19 cellular contexts compared by ENCODE assay signal in the genomic region with DNA sequence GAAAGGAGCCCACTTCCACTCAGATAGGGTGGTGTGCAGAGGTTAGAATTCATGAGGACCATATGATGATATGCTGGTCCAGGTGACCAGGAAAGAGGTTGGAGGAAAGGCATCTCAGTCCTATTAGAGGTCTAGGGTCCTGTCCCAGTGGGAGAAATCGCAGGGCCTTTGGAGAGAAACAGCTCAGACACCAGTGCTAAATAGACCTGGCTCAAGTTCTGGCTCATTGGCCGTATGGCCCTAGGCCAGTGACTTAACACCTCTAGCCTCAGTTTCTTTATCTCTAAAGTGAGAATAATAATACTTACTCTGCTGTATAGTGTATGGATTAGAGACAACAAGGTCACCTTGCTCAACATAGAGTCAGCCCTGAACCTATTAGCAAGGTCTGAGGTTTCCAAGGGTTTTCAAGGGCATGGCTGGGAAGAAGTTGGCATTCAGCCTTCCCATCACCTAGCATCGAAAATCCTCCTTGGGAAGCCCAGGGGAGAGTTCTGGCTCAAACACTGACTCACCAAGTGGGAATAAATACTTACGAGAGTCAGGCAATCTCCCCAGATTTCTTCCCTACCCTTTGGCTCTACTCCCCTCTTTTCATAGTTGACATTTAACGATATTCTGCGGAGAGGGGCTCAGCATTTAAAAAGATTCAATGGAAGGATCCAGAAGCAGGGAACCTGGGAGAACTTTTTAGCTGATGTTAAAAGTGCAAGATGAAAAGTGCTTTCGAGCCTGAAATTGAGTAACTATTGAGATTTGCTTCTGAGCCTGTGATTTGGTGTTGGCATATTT.
DNase-seq lines count a peak whose midpoint lies in the region; ATAC-seq, FAIRE-seq and TF ChIP-seq lines count a peak whose summit lies in the region.
"Had no signal": no experiment of that assay in that cellular context is flagged by ENCODE, and none has a peak within 500 bp of the region (broad histone marks: within the 10 kb centered on the region; RNA-seq: fewer than 3 reads in every experiment).

No MANE protein-coding gene starts in this region.

- H3K9me3 ChIP-seq in astrocyte (ENCODE audit: insufficient read depth, low read depth, low read length), result no peaks in the 10 kb centered on the region
- H3K9me3 ChIP-seq in right cardiac atrium (ENCODE audit: control insufficient read depth, low read length), result no peaks in the 10 kb centered on the region
- H3K9me3 ChIP-seq in spleen, result no peaks in the 10 kb centered on the region
- H3K9me3 ChIP-seq: BLaER1 had no signal

- H3K4me3 Mint-ChIP-seq in astrocyte (ENCODE audit: unreplicated experiment) (no peak overlapping the region), T-cell (no peak overlapping the region)
- no peak overlapping the region for H3K4me3 Mint-ChIP-seq in stimulated activated naive B cell treated with anti-CD40 and anti-IgM and Interleukin-4, amounts not matched to agents 10 μg/mL and 1 μg/mL and 100 μg/mL, for 72 hours
- H3K4me3 Mint-ChIP-seq: activated naive CD8-positive, alpha-beta T cell; activated T-cell treated with anti-CD3 and anti-CD28 coated beads, Interleukin-2, amount 50 U/mL, for 72 hours; memory B cell; naive thymus-derived CD8-positive, alpha-beta T cell; T-helper 2 cell treated with Interferon-gamma antibody and Interleukin-4, amounts not matched to agents 5 μg/mL and 100 μg/mL, for 36 hours had no signal

- POLR2A ChIA-PET in T-cell (lab: Charles Lee), result no interaction called here

- ATAC-seq in right cardiac atrium (peak in 1 of 2 donors; percentile 25), T-cell (replicated peaks in 1 of 4) (no peak)
- no peak for ATAC-seq in stimulated activated naive B cell treated with anti-CD40 and anti-IgM and Interleukin-4, amounts not matched to agents 10 μg/mL and 1 μg/mL and 100 μg/mL, for 72 hours (replicated peaks)
- ATAC-seq: activated T-cell treated with anti-CD3 and anti-CD28 coated beads, Interleukin-2, amount 50 U/mL, for 72 hours; naive thymus-derived CD8-positive, alpha-beta T cell had no signal

- H3K27ac Mint-ChIP-seq in astrocyte (ENCODE audit: unreplicated experiment), result no peak overlapping the region
- no peak overlapping the region for H3K27ac Mint-ChIP-seq in T-cell
- H3K27ac Mint-ChIP-seq in stimulated activated naive B cell treated with anti-CD40 and anti-IgM and Interleukin-4, amounts not matched to agents 10 μg/mL and 1 μg/mL and 100 μg/mL, for 72 hours, result no peak overlapping the region
- H3K27ac Mint-ChIP-seq: activated naive CD8-positive, alpha-beta T cell; activated T-cell treated with anti-CD3 and anti-CD28 coated beads, Interleukin-2, amount 50 U/mL, for 72 hours; memory B cell; naive thymus-derived CD8-positive, alpha-beta T cell; progenitor cell of endocrine pancreas; T-helper 2 cell treated with Interferon-gamma antibody and Interleukin-4, amounts not matched to agents 5 μg/mL and 100 μg/mL, for 36 hours had no signal

- H3K4me1 ChIP-seq in astrocyte (ENCODE audit: insufficient read depth, low read length) (peaks cover 3% of the 10 kb centered on the region), right cardiac atrium (ENCODE audit: control insufficient read depth, insufficient read depth, low read length) (no peaks in the 10 kb centered on the region), spleen (peaks cover 0 to 19% (median 6%) of the 10 kb centered on the region in 6 donors)
- H3K4me1 ChIP-seq: BLaER1 had no signal

- intact Hi-C loops in right cardiac atrium (cut with DNase I) (no loop called here), spleen (cut with DNase I; ENCODE audit: low total_unique reads) (no loop called here)

- H3K27me3 ChIP-seq in astrocyte (ENCODE audit: insufficient read depth, low read length) (no peaks in the 10 kb centered on the region), right cardiac atrium (ENCODE audit: control insufficient read depth, insufficient read depth) (no peaks in the 10 kb centered on the region), spleen (replicated peaks in 1 of 7) (no peaks in the 10 kb centered on the region)
- H3K27me3 ChIP-seq: cardiac muscle cell, dorsolateral prefrontal cortex had no signal

- 30% methylated on average over 7 of the region's 7 CpGs for WGBS in right cardiac atrium
- WGBS in spleen, 5 donors, result 45 to 74% (median 67%) methylated on average over 7 of the region's 7 CpGs

- no peak overlapping the region for H2AFZ ChIP-seq in astrocyte (ENCODE audit: low read depth, low read length)

- H3K27me3 Mint-ChIP-seq in astrocyte (ENCODE audit: low read depth, unreplicated experiment) (peaks cover 5% of the 10 kb centered on the region), T-cell (no peaks in the 10 kb centered on the region)
- H3K27me3 Mint-ChIP-seq in stimulated activated naive B cell treated with anti-CD40 and anti-IgM and Interleukin-4, amounts not matched to agents 10 μg/mL and 1 μg/mL and 100 μg/mL, for 72 hours, result no peaks in the 10 kb centered on the region
- H3K27me3 Mint-ChIP-seq: memory B cell, progenitor cell of endocrine pancreas had no signal

- DNase-seq in NCI-H1092 treated with DMSO at 0.1 percent for 48 hours (lab: John Stamatoyannopoulos, UW), result peak; percentile 60
- no peak for DNase-seq in NCI-H1092 (lab: John Stamatoyannopoulos, UW)
- peak; percentile 11 for DNase-seq in astrocyte (ENCODE audit: low read depth)
- peak in 1 of 3 donors; percentile 6 for DNase-seq in right cardiac atrium
- DNase-seq in spleen, result no peak
- no peak for DNase-seq in T-cell
- no peak for DNase-seq in stimulated activated naive B cell treated with anti-CD40 and anti-IgM and Interleukin-4, amounts not matched to agents 10 μg/mL and 1 μg/mL and 100 μg/mL, for 72 hours
- no peak for DNase-seq in hippocampal formation (lab: John Stamatoyannopoulos, UW)
- DNase-seq: activated T-cell treated with anti-CD3 and anti-CD28 coated beads, Interleukin-2, amount 50 U/mL, for 72 hours; naive thymus-derived CD8-positive, alpha-beta T cell; NCI-H187; stimulated activated CD4-positive, alpha-beta T cell treated with anti-CD3 and anti-CD28 coated beads, Interleukin-12 subunit alpha, Interleukin-12 subunit beta, amount 100 ng/mL, for 4 hours had no signal

- H3K36me3 Mint-ChIP-seq in astrocyte (ENCODE audit: low read depth, unreplicated experiment) (no peaks in the 10 kb centered on the region), T-cell (no peaks in the 10 kb centered on the region)
- H3K36me3 Mint-ChIP-seq in stimulated activated naive B cell treated with anti-CD40 and anti-IgM and Interleukin-4, amounts not matched to agents 10 μg/mL and 1 μg/mL and 100 μg/mL, for 72 hours, result no peaks in the 10 kb centered on the region
- H3K36me3 Mint-ChIP-seq: activated naive CD8-positive, alpha-beta T cell; memory B cell; naive thymus-derived CD8-positive, alpha-beta T cell had no signal

- no peak for TF ChIP-seq CTCF in astrocyte (IDR thresholded peaks at IDR 0.05; ENCODE audit: insufficient read depth, low read depth, low read length)
- no peak for TF ChIP-seq CTCF in spleen (IDR thresholded peaks at IDR 0.05 in 8 of 11, conservative IDR thresholded peaks at IDR 0.05 in 3 of 11)

- CTCF ChIA-PET in T-cell (lab: Charles Lee), result no interaction called here

- H3K4me3 ChIP-seq in astrocyte (ENCODE audit: insufficient read depth, low read depth, low read length) (no peak overlapping the region), right cardiac atrium (ENCODE audit: low read length) (no peak overlapping the region), spleen (no peak overlapping the region)
- H3K4me3 ChIP-seq: BLaER1, cardiac muscle cell, dorsolateral prefrontal cortex had no signal

- H3K9me3 Mint-ChIP-seq in astrocyte (ENCODE audit: unreplicated experiment), result no peaks in the 10 kb centered on the region
- H3K9me3 Mint-ChIP-seq in T-cell, result no peaks in the 10 kb centered on the region
- H3K9me3 Mint-ChIP-seq in stimulated activated naive B cell treated with anti-CD40 and anti-IgM and Interleukin-4, amounts not matched to agents 10 μg/mL and 1 μg/mL and 100 μg/mL, for 72 hours, result peaks cover 0 to 1% of the 10 kb centered on the region in 2 donors
- H3K9me3 Mint-ChIP-seq: memory B cell; T-helper 2 cell treated with Interferon-gamma antibody and Interleukin-4, amounts not matched to agents 5 μg/mL and 100 μg/mL, for 36 hours had no signal

- no peak overlapping the region for H3K4me2 ChIP-seq in astrocyte (ENCODE audit: low read length)
- H3K4me2 ChIP-seq: BLaER1 had no signal

- H4K20me1 ChIP-seq in astrocyte (ENCODE audit: insufficient read depth, low read length), result no peaks in the 10 kb centered on the region
- H4K20me1 ChIP-seq: BLaER1 had no signal

- H3K79me2 ChIP-seq in astrocyte (ENCODE audit: insufficient read depth, low read length), result no peaks in the 10 kb centered on the region

- H3K4me1 Mint-ChIP-seq in astrocyte (ENCODE audit: low read depth, unreplicated experiment) (no peaks in the 10 kb centered on the region), T-cell (no peaks in the 10 kb centered on the region)
- H3K4me1 Mint-ChIP-seq in stimulated activated naive B cell treated with anti-CD40 and anti-IgM and Interleukin-4, amounts not matched to agents 10 μg/mL and 1 μg/mL and 100 μg/mL, for 72 hours, result no peaks in the 10 kb centered on the region
- H3K4me1 Mint-ChIP-seq: memory B cell; naive thymus-derived CD8-positive, alpha-beta T cell had no signal

- H3K27ac ChIP-seq in astrocyte (ENCODE audit: low read depth, low read length) (no peak overlapping the region), right cardiac atrium (ENCODE audit: low read length) (peak overlapping the region; percentile 38), spleen (peak overlapping the region in 6 of 8 donors; percentile 35 to 79 (median 55))
- H3K27ac ChIP-seq: BLaER1, cardiac muscle cell had no signal

- no peak overlapping the region for H3K9ac ChIP-seq in astrocyte (ENCODE audit: low read length)
- H3K9ac ChIP-seq: BLaER1 had no signal

- H3K36me3 ChIP-seq in astrocyte (ENCODE audit: insufficient read depth, low read length) (no peaks in the 10 kb centered on the region), spleen (no peaks in the 10 kb centered on the region)
- H3K36me3 ChIP-seq: BLaER1, cardiac muscle cell had no signal

- no peak for FAIRE-seq in astrocyte (lab: Jason Lieb, UNC)

- no peak for TF ChIP-seq POLR2A in spleen (IDR thresholded peaks at IDR 0.05)

Comparison
In these comparisons a context has a peak if more than half of its experiments do, and no peak if none do; other contexts are left out.
1. DNase-seq: peak in NCI-H1092 treated with DMSO at 0.1 percent for 48 hours (single experiment) and astrocyte (single experiment); none in NCI-H1092 (single experiment), spleen (single experiment), T-cell (0 of 34), stimulated activated naive B cell treated with anti-CD40 and anti-IgM and Interleukin-4, amounts not matched to agents 10 μg/mL and 1 μg/mL and 100 μg/mL, for 72 hours (single experiment) and hippocampal formation (0 of 2).